Comparison of ENCODE assay signal across 11 cellular contexts in genomic region chr6:16494781-16495180, GRCh38.
DNase-seq lines count a peak whose midpoint lies in the region; ATAC-seq, FAIRE-seq and TF ChIP-seq lines count a peak whose summit lies in the region.
"Had no signal": no experiment of that assay in that cellular context is flagged by ENCODE, and none has a peak within 500 bp of the region (broad histone marks: within the 10 kb centered on the region; RNA-seq: fewer than 3 reads in every experiment).

No MANE protein-coding gene starts in this region.

- H3K4me3 ChIP-seq in pancreas, result no peak overlapping the region
- H3K4me3 ChIP-seq: cardiac muscle cell had no signal

- H3K27me3 ChIP-seq in pancreas, result no peaks in the 10 kb centered on the region
- H3K27me3 ChIP-seq: cardiac muscle cell had no signal

- H3K27ac ChIP-seq in pancreas, result no peak overlapping the region
- H3K27ac ChIP-seq: cardiac muscle cell had no signal

- no peaks in the 10 kb centered on the region for H3K9me3 ChIP-seq in pancreas

- TF ChIP-seq CTCF in pancreas (IDR thresholded peaks at IDR 0.05), result no peak

- in situ Hi-C loops in G401 (cut with HindIII; ENCODE audit: low sequenced_read_pairs), result no loop called here

- 82 to 84% methylated on average over 3 of the region's 3 CpGs for WGBS in pancreas, 2 donors

- DNase-seq in NK-92 treated with Interleukin-12 subunit alpha and Interleukin-12 subunit beta, amount 100 ng/mL, for 24 hours (lab: John Stamatoyannopoulos, UW), result peak; percentile 53
- DNase-seq in NK-92 (lab: John Stamatoyannopoulos, UW; ENCODE audit: unreplicated experiment) (no peak), NOMO-1 treated with DMSO at 0.1 percent for 48 hours (lab: John Stamatoyannopoulos, UW; ENCODE audit: unreplicated experiment) (peak; percentile 86), pancreas (no peak), AG20443 (ENCODE audit: low spot score) (no peak), AG08395 (ENCODE audit: low spot score) (no peak), G401 (ENCODE audit: low spot score) (no peak)
- DNase-seq: NCI-H1092 had no signal

- intact Hi-C loops in pancreas (cut with DNase I), result no loop called here

- no peaks in the 10 kb centered on the region for H3K36me3 ChIP-seq in pancreas
- H3K36me3 ChIP-seq: cardiac muscle cell had no signal

- H3K4me1 ChIP-seq in pancreas, result no peaks in the 10 kb centered on the region

- ATAC-seq in HG02840 (IDR thresholded peaks at IDR 0.05; ENCODE audit: low FRiP score, unreplicated experiment), result peak; percentile 91
- peak in 3 of 4 donors; percentile 30 to 81 (median 65) for ATAC-seq in pancreas

- no peak for FAIRE-seq in pancreas (lab: Jason Lieb, UNC)
- FAIRE-seq: A204.1 had no signal

Comparison
In these comparisons a context has a peak if more than half of its experiments do, and no peak if none do; other contexts are left out.
1. DNase-seq: peak in NK-92 treated with Interleukin-12 subunit alpha and Interleukin-12 subunit beta, amount 100 ng/mL, for 24 hours (single experiment) and NOMO-1 treated with DMSO at 0.1 percent for 48 hours (single experiment); none in NK-92 (single experiment), pancreas (0 of 6), AG20443 (single experiment), AG08395 (single experiment) and G401 (single experiment).